ENCODE assay signal across 15 cellular contexts in the genomic region with DNA sequence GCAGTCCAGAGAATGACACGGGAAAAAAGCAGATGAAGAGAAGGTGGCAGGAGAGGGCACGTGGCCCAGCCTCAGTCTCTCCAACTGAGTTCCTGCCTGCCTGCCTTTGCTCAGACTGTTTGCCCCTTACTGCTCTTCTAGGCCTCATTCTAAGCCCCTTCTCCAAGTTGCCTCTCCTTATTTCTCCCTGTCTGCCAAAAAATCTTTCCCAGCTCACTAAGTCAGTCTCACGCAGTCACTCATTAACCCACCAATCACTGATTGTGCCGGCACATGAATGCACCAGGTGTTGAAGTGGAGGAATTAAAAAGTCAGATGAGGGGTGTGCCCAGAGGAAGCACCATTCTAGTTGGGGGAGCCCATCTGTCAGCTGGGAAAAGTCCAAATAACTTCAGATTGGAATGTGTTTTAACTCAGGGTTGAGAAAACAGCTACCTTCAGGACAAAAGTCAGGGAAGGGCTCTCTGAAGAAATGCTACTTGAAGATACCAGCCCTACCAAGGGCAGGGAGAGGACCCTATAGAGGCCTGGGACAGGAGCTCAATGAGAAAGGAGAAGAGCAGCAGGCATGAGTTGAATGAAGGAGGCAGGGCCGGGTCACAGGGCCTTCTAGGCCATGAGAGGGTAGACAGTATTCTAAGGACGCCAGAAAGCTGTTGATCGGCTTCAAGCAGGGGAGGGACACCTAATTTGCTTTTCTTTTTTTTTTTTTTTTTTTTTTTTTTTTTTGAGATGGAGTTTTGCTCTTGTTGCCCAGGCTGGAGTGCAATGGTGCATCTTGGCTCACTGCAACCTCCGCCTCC. TPM values are rescaled to one million over a fixed set of nuclear protein-coding genes. Genes with fewer than 3 reads are reported as not detected.
DNase-seq lines count a peak whose midpoint lies in the region; ATAC-seq, FAIRE-seq and TF ChIP-seq lines count a peak whose summit lies in the region.
"Had no signal": no experiment of that assay in that cellular context is flagged by ENCODE, and none has a peak within 500 bp of the region (broad histone marks: within the 10 kb centered on the region; RNA-seq: fewer than 3 reads in every experiment).

No MANE protein-coding gene starts in this region.

- intact Hi-C loops in CD4-positive, alpha-beta T cell (cut with DNase I, micrococcal nuclease) = loop anchor here (2.0 to 5.0 kb wide), 2 partner anchors 36 to 43 kb away; no protein-coding TSS in a partner anchor
- intact Hi-C loops in GM12878 (cut with micrococcal nuclease; ENCODE audit: unreplicated experiment) = no loop called here
- intact Hi-C loops in PC-3 (cut with micrococcal nuclease) = loop anchor here (2.0 kb wide), 1 partner anchor 37 kb away; no protein-coding TSS in a partner anchor

- no peak for TF ChIP-seq CTCF in CD4-positive, alpha-beta T cell (IDR thresholded peaks at IDR 0.05)
- no peak for TF ChIP-seq CTCF in GM12878 (IDR thresholded peaks at IDR 0.05 in 2 of 3, conservative IDR thresholded peaks at IDR 0.05 in 1 of 3; ENCODE audit: control insufficient read depth in 2 of 3, extremely low read depth in 1 of 3, insufficient read depth in 1 of 3, low read depth in 3 of 3, low read length in 3 of 3)
- no peak for TF ChIP-seq CTCF in PC-3 (conservative IDR thresholded peaks at IDR 0.05; ENCODE audit: low read depth, low read length)

- WGBS in GM12878 (ENCODE audit: insufficient coverage, insufficient replicate concordance, low lambda C conversion rate, missing lambda C conversion rate) = 88% methylated on average over 8 of the region's 8 CpGs

- H3K4me1 ChIP-seq in GM12878 (ENCODE audit: control insufficient read depth, insufficient read depth, low read length) (peaks cover 47% of the 10 kb centered on the region), PC-3 (ENCODE audit: insufficient read depth, low read length) (peaks cover 52% of the 10 kb centered on the region)
- H3K4me1 ChIP-seq: parathyroid adenoma had no signal

- POLR2A ChIA-PET in CD4-positive, alpha-beta T cell (lab: Charles Lee) = interaction anchor here (0.6 to 13.3 kb wide), 16 partner anchors 8 to 825 kb away, joined by 3 to 613 read pairs (median 4); partner anchors contain the start of gene PRMT5
- POLR2A ChIA-PET in GM12878 (lab: Charles Lee) = interaction anchor here (0.7 to 6.3 kb wide), 8 partner anchors 9 to 54 kb away, joined by 3 to 74 read pairs (median 3); no protein-coding TSS in a partner anchor
- POLR2A ChIA-PET in PC-3 (lab: Charles Lee; ENCODE audit: unreplicated experiment) = no interaction called here

- H3K27me3 Mint-ChIP-seq in CD4-positive, alpha-beta T cell = no peaks in the 10 kb centered on the region
- H3K27me3 Mint-ChIP-seq in natural killer cell treated with Interleukin-12 subunit alpha and Interleukin-12 subunit beta and Interleukin-15 and Interleukin-18, amount 100 ng/mL, for 72 hours = no peaks in the 10 kb centered on the region

- no peaks in the 10 kb centered on the region for H3K9me2 ChIP-seq in PC-3 (replicated peaks; ENCODE audit: low read length)

- no peaks in the 10 kb centered on the region for H4K20me1 ChIP-seq in GM12878 (ENCODE audit: control insufficient read depth, insufficient read depth)
- H4K20me1 ChIP-seq in PC-3 (ENCODE audit: low read length) = no peaks in the 10 kb centered on the region

- TF ChIP-seq EP300 in GM12878 (IDR thresholded peaks at IDR 0.05; ENCODE audit: borderline replicate concordance in 1 of 2, control insufficient read depth in 1 of 2, low read depth in 2 of 2, low read length in 2 of 2) = no peak

- no peak for ATAC-seq in CD4-positive, alpha-beta T cell (ENCODE audit: poor library complexity)
- ATAC-seq in GM12878 (no peak), PC-3 (no peak)
- ATAC-seq in natural killer cell treated with Interleukin-12 subunit alpha and Interleukin-12 subunit beta and Interleukin-15 and Interleukin-18, amount 100 ng/mL, for 72 hours = no peak

- H3K4me3 ChIP-seq in GM12878 = no peak overlapping the region
- no peak overlapping the region for H3K4me3 ChIP-seq in PC-3 (ENCODE audit: low read length)
- H3K4me3 ChIP-seq: upper lobe of right lung had no signal

- peaks cover 22 to 34% of the 10 kb centered on the region in 2 experiments for H3K36me3 ChIP-seq in GM12878 (ENCODE audit: control insufficient read depth in 2 of 2, insufficient read depth in 2 of 2, low read length in 1 of 2)
- no peaks in the 10 kb centered on the region for H3K36me3 ChIP-seq in PC-3 (ENCODE audit: low read depth, low read length)
- H3K36me3 ChIP-seq: brain microvascular endothelial cell, upper lobe of right lung had no signal

- FAIRE-seq in GM12878 (lab: Jason Lieb, UNC) = no peak
- FAIRE-seq: GM19239 had no signal

- CTCF ChIA-PET in CD4-positive, alpha-beta T cell (lab: Charles Lee) = interaction anchor here (1.4 to 5.5 kb wide), 4 partner anchors 8 to 825 kb away, joined by 3 to 34 read pairs (median 18); no protein-coding TSS in a partner anchor
- CTCF ChIA-PET in GM12878 (lab: Yijun Ruan, JAX) = interaction anchor here (1.1 to 7.1 kb wide), 3 partner anchors 9 to 22 kb away, joined by 4 to 58 read pairs (median 17); no protein-coding TSS in a partner anchor
- CTCF ChIA-PET in PC-3 (lab: Charles Lee) = no interaction called here

- H3F3A ChIP-seq in PC-3 (ENCODE audit: low read length, unreplicated experiment) = no peaks in the 10 kb centered on the region

- H3K4me3 Mint-ChIP-seq in CD4-positive, alpha-beta T cell = peak overlapping the region; percentile 75
- H3K4me3 Mint-ChIP-seq in natural killer cell treated with Interleukin-12 subunit alpha and Interleukin-12 subunit beta and Interleukin-15 and Interleukin-18, amount 100 ng/mL, for 72 hours = peak overlapping the region; percentile 74

- no peak for TF ChIP-seq RAD21 in GM12878 (IDR thresholded peaks at IDR 0.05; ENCODE audit: insufficient read depth, low read depth, low read length)

- no peaks in the 10 kb centered on the region for H3K27me3 ChIP-seq in CD4-positive, alpha-beta T cell (ENCODE audit: control insufficient read depth, insufficient read depth, low read length)
- H3K27me3 ChIP-seq in GM12878 (replicated peaks in 1 of 2; ENCODE audit: control insufficient read depth in 2 of 2, insufficient read depth in 2 of 2, low read length in 1 of 2) = no peaks in the 10 kb centered on the region
- H3K27me3 ChIP-seq in PC-3 (ENCODE audit: low read length) = no peaks in the 10 kb centered on the region
- H3K27me3 ChIP-seq: brain microvascular endothelial cell, upper lobe of right lung had no signal

- H3K36me3 Mint-ChIP-seq in CD4-positive, alpha-beta T cell (ENCODE audit: low read depth) = peaks cover 100% of the 10 kb centered on the region
- H3K36me3 Mint-ChIP-seq in natural killer cell treated with Interleukin-12 subunit alpha and Interleukin-12 subunit beta and Interleukin-15 and Interleukin-18, amount 100 ng/mL, for 72 hours = peaks cover 19% of the 10 kb centered on the region

- no peaks in the 10 kb centered on the region for H3K9me3 Mint-ChIP-seq in CD4-positive, alpha-beta T cell
- no peaks in the 10 kb centered on the region for H3K9me3 Mint-ChIP-seq in natural killer cell treated with Interleukin-12 subunit alpha and Interleukin-12 subunit beta and Interleukin-15 and Interleukin-18, amount 100 ng/mL, for 72 hours

- peak overlapping the region; percentile 99 for H3K27ac ChIP-seq in CD4-positive, alpha-beta T cell (ENCODE audit: low read depth, low read length)
- H3K27ac ChIP-seq in GM12878 (ENCODE audit: control insufficient read depth, insufficient read depth) = peak overlapping the region; percentile 58
- H3K27ac ChIP-seq in PC-3 (ENCODE audit: low read length) = no peak overlapping the region
- H3K27ac ChIP-seq: brain microvascular endothelial cell, parathyroid adenoma had no signal

- H3K9ac ChIP-seq in GM12878 (ENCODE audit: control insufficient read depth, insufficient read depth, low read length) (peak overlapping the region; percentile 19; the same call in 1 of the 2 replicates), PC-3 (ENCODE audit: low read length) (no peak overlapping the region)
- H3K9ac ChIP-seq: parathyroid adenoma had no signal

- BruUV-seq in GM12878 (replicated peaks; lab: Mats Ljungman, UMichigan) (no TSS peak), PC-3 (replicated peaks; lab: Mats Ljungman, UMichigan) (no TSS peak)

- H3K4me2 ChIP-seq in GM12878 (ENCODE audit: control insufficient read depth, insufficient read depth) (no peak overlapping the region), PC-3 (ENCODE audit: low read length) (no peak overlapping the region)

- RAD21 ChIA-PET in GM12878 (lab: Charles Lee; ENCODE audit: unreplicated experiment) = interaction anchor here (0.6 to 6.6 kb wide), 5 partner anchors 11 to 48 kb away, joined by 3 to 48 read pairs (median 4); no protein-coding TSS in a partner anchor

- no peaks in the 10 kb centered on the region for H3K9me3 ChIP-seq in CD4-positive, alpha-beta T cell (ENCODE audit: control insufficient read depth, low read length)
- no peaks in the 10 kb centered on the region for H3K9me3 ChIP-seq in GM12878 (replicated peaks; ENCODE audit: control insufficient read depth, insufficient read depth, low read length)
- no peaks in the 10 kb centered on the region for H3K9me3 ChIP-seq in PC-3 (ENCODE audit: low read length)
- H3K9me3 ChIP-seq: upper lobe of right lung had no signal

- SMC1A ChIA-PET in GM12878 (lab: Charles Lee; ENCODE audit: uncharacterized antibody, unreplicated experiment) = interaction anchor here (0.7 to 9.2 kb wide), 10 partner anchors 8 to 68 kb away, joined by 3 to 105 read pairs (median 4); no protein-coding TSS in a partner anchor

- H3K79me2 ChIP-seq in GM12878 (ENCODE audit: control insufficient read depth, insufficient read depth, low read length) (peaks cover 4% of the 10 kb centered on the region), PC-3 (ENCODE audit: low read length) (no peaks in the 10 kb centered on the region)
- H3K79me2 ChIP-seq: parathyroid adenoma had no signal

- DNase-seq in CD4-positive, alpha-beta T cell = no peak
- DNase-seq in NCI-H2171 treated with DMSO at 0.1 percent for 48 hours (lab: John Stamatoyannopoulos, UW) (peak; percentile 40), GM12878 (ENCODE audit: low read depth, low spot score) (no peak), PC-3 (no peak), hypothalamus (lab: John Stamatoyannopoulos, UW) (no peak), AG08395 (ENCODE audit: low spot score) (no peak), GM19240 (ENCODE audit: insufficient read length, low spot score) (no peak)
- DNase-seq in natural killer cell treated with Interleukin-12 subunit alpha and Interleukin-12 subunit beta and Interleukin-15 and Interleukin-18, amount 100 ng/mL, for 72 hours (ENCODE audit: low spot score) = no peak
- DNase-seq: brain microvascular endothelial cell, islet precursor cell, NCI-H345, SHP77 treated with DMSO at 0.1 percent for 48 hours, upper lobe of right lung had no signal

- H3K27ac Mint-ChIP-seq in CD4-positive, alpha-beta T cell = peak overlapping the region; percentile 93
- H3K27ac Mint-ChIP-seq in natural killer cell treated with Interleukin-12 subunit alpha and Interleukin-12 subunit beta and Interleukin-15 and Interleukin-18, amount 100 ng/mL, for 72 hours = peak overlapping the region; percentile 90 to 98

- peaks cover 99% of the 10 kb centered on the region for H3K4me1 Mint-ChIP-seq in CD4-positive, alpha-beta T cell (ENCODE audit: low read depth)
- H3K4me1 Mint-ChIP-seq in natural killer cell treated with Interleukin-12 subunit alpha and Interleukin-12 subunit beta and Interleukin-15 and Interleukin-18, amount 100 ng/mL, for 72 hours (ENCODE audit: low read depth in 2 of 2) = peaks cover 59 to 80% of the 10 kb centered on the region in 2 donors

- H2AFZ ChIP-seq in GM12878 (ENCODE audit: control insufficient read depth, low read depth, low read length) = no peak overlapping the region
- no peak overlapping the region for H2AFZ ChIP-seq in PC-3 (ENCODE audit: low read length)
- H2AFZ ChIP-seq: parathyroid adenoma had no signal

- no peak for TF ChIP-seq POLR2A in GM12878 (IDR thresholded peaks at IDR 0.05; ENCODE audit: low read depth, low read length)

- in situ Hi-C loops in GM12878 (cut with MboI) = no loop called here

RNA-seq across cellular contexts. Expression of gene DAD1, which starts 40.9 kb away (rescaled TPM):
- total RNA-seq in CD4-positive, alpha-beta T cell = 10 to 100 TPM; 41.8 to 44.1 TPM
- 77.8 and 78.3 TPM in 2 replicates for total RNA-seq in GM12878 (2013; cell fraction: nucleolus; rRNA removed)
- total RNA-seq in GM12878 (2014; rRNA removed) (248 and 269 TPM in 2 replicates), GM12878 (2014; rRNA removed; fragmentation: Illumina TruSeq; extraction: Trizol) (210 and 218 TPM in 2 replicates), GM12878 (2021) (161 and 169 TPM in 2 replicates), PC-3 (2014; rRNA removed) (228 and 258 TPM in 2 replicates)
- polyA plus RNA-seq in GM12878 (2011; ENCODE audit: low read depth) = 154 TPM
- polyA plus RNA-seq in GM12878 (2011; rRNA removed) (302 and 306 TPM in 2 replicates), GM12878 (2014; fragmentation: Illumina TruSeq; extraction: Trizol) (306 and 315 TPM in 2 replicates), GM12878 (2014; fragmentation: Nextera tagmentation; extraction: Ambion mirVana) (100 to 1,000 TPM; 711 to 920 TPM), GM12878 (2014; rRNA removed) (294 and 324 TPM in 2 replicates), GM12878 (2016; fragmentation: Nextera tagmentation; extraction: Ambion mirVana) (100 to 1,000 TPM; 604 to 609 TPM)
- 434 and 580 TPM in 2 replicates for polyA plus RNA-seq in GM12878 (2011; cell fraction: cytosol; rRNA removed)
- 112 and 139 TPM in 2 replicates for polyA plus RNA-seq in GM12878 (2011; cell fraction: nucleus; rRNA removed)
- polyA plus RNA-seq in GM12878 (2012) = 237 and 253 TPM in 2 replicates
- 104 and 162 TPM in 2 replicates for polyA minus RNA-seq in GM12878 (2011; rRNA and poly(A)+ RNA removed)
- polyA minus RNA-seq in GM12878 (2011; cell fraction: cytosol; rRNA and poly(A)+ RNA removed) = 33.4 and 47.1 TPM in 2 replicates
- 42.2 and 59.7 TPM in 2 replicates for polyA minus RNA-seq in GM12878 (2011; cell fraction: nucleus; rRNA and poly(A)+ RNA removed)
- total RNA-seq in natural killer cell treated with Interleukin-12 subunit alpha and Interleukin-12 subunit beta and Interleukin-15 and Interleukin-18, amount 100 ng/mL, for 72 hours = 100 to 1,000 TPM; 147 to 221 TPM

RNA-seq across cellular contexts. Expression of gene ABHD4, which starts 50.0 kb away (rescaled TPM):
- 1 to 10 TPM; 7.1 to 8.9 TPM for total RNA-seq in CD4-positive, alpha-beta T cell
- 21.4 and 23.0 TPM in 2 replicates for total RNA-seq in GM12878 (2013; cell fraction: nucleolus; rRNA removed)
- total RNA-seq in GM12878 (2014; rRNA removed) = 4.7 and 5.6 TPM in 2 replicates
- total RNA-seq in GM12878 (2014; rRNA removed; fragmentation: Illumina TruSeq; extraction: Trizol) = 4.7 and 5.4 TPM in 2 replicates
- 10.2 and 15.1 TPM in 2 replicates for total RNA-seq in GM12878 (2021)
- 10.5 TPM for polyA plus RNA-seq in GM12878 (2011; ENCODE audit: low read depth)
- 17.4 and 28.7 TPM in 2 replicates for polyA plus RNA-seq in GM12878 (2011; rRNA removed)
- polyA plus RNA-seq in GM12878 (2011; cell fraction: cytosol; rRNA removed) = 33.7 and 34.0 TPM in 2 replicates
- 19.1 and 31.7 TPM in 2 replicates for polyA plus RNA-seq in GM12878 (2011; cell fraction: nucleus; rRNA removed)
- 10.8 and 15.4 TPM in 2 replicates for polyA plus RNA-seq in GM12878 (2012)
- 10.6 and 12.9 TPM in 2 replicates for polyA plus RNA-seq in GM12878 (2014; fragmentation: Illumina TruSeq; extraction: Trizol)
- polyA plus RNA-seq in GM12878 (2014; fragmentation: Nextera tagmentation; extraction: Ambion mirVana) = 1 to 10 TPM; 7.7 to 7.9 TPM
- polyA plus RNA-seq in GM12878 (2014; rRNA removed) = 10.5 and 11.5 TPM in 2 replicates
- polyA plus RNA-seq in GM12878 (2016; fragmentation: Nextera tagmentation; extraction: Ambion mirVana) = 10 to 100 TPM; 12.6 to 14.3 TPM
- polyA minus RNA-seq in GM12878 (2011; rRNA and poly(A)+ RNA removed) = 25.3 and 34.6 TPM in 2 replicates
- 6.5 and 7.5 TPM in 2 replicates for polyA minus RNA-seq in GM12878 (2011; cell fraction: cytosol; rRNA and poly(A)+ RNA removed)
- polyA minus RNA-seq in GM12878 (2011; cell fraction: nucleus; rRNA and poly(A)+ RNA removed) = 11.6 and 12.0 TPM in 2 replicates
- total RNA-seq in natural killer cell treated with Interleukin-12 subunit alpha and Interleukin-12 subunit beta and Interleukin-15 and Interleukin-18, amount 100 ng/mL, for 72 hours = 10 to 100 TPM in 1 of 2 donors, 1 to 10 TPM in 1; 8.4 to 36.8 TPM
- 9.1 and 9.6 TPM in 2 replicates for total RNA-seq in PC-3 (2014; rRNA removed)
